Comparison of ENCODE assay signal across 10 cellular contexts in the genomic region with DNA sequence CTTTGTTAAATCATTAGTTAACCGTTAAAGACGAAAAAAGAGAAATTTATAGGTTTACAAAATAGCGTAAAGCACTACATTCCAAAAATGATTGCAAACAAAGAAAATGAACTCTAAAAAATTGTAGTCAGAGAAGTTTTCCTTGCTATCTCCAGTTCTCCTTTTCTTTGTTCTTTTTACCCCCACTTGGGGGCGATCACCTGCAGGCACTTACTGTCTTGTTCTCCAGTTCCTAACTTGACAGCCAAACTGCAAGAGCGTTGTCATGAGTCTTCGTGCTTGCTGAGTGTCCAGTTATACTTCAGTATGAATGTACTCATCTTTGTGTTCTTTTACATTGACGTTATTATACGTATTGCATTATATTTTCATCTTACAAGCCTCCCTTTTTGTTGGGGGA. TPM values are rescaled to one million over a fixed set of nuclear protein-coding genes. Genes with fewer than 3 reads are reported as not detected.
DNase-seq lines count a peak whose midpoint lies in the region; ATAC-seq and TF ChIP-seq lines count a peak whose summit lies in the region.
"Had no signal": no experiment of that assay in that cellular context is flagged by ENCODE, and none has a peak within 500 bp of the region (broad histone marks: within the 10 kb centered on the region; RNA-seq: fewer than 3 reads in every experiment).

No MANE protein-coding gene starts in this region.

- intact Hi-C loops in PC-3 (cut with micrococcal nuclease), result no loop called here

- no peak overlapping the region for H3K4me3 ChIP-seq in GM12864 (ENCODE audit: low read depth, low read length)
- H3K4me3 ChIP-seq in PC-3 (ENCODE audit: low read length), result no peak overlapping the region
- no peak overlapping the region for H3K4me3 ChIP-seq in fibroblast of villous mesenchyme (ENCODE audit: low read depth, low read length)
- H3K4me3 ChIP-seq: skin epidermis had no signal

- DNase-seq in ACHN (peak; percentile 18), GM12864 (ENCODE audit: low read depth) (no peak), PC-3 (peak; percentile 45), fibroblast of villous mesenchyme (ENCODE audit: low read depth) (no peak), NCI-H345 (lab: John Stamatoyannopoulos, UW) (no peak), islet precursor cell (no peak), H4 (ENCODE audit: low spot score) (no peak)
- DNase-seq: activated B cell treated with CpG ODN at 0.5 μM for 24 hours had no signal

- no peak overlapping the region for H3K9ac ChIP-seq in PC-3 (ENCODE audit: low read length)

- CTCF ChIA-PET in PC-3 (lab: Charles Lee), result no interaction called here

- peaks cover 18% of the 10 kb centered on the region for H3K79me2 ChIP-seq in PC-3 (ENCODE audit: low read length)

- in situ Hi-C loops in ACHN (cut with HindIII; ENCODE audit: low pct_ligation_motif_present, low pct_unique_long_range_greater_than_20kb, low sequenced_read_pairs), result no loop called here

- no peaks in the 10 kb centered on the region for H3K4me1 ChIP-seq in PC-3 (ENCODE audit: insufficient read depth, low read length)

- no peak overlapping the region for H3K27ac ChIP-seq in PC-3 (ENCODE audit: low read length)
- H3K27ac ChIP-seq: skin epidermis had no signal

- no peak for ATAC-seq in PC-3
- no peak for ATAC-seq in HG03439 (IDR thresholded peaks at IDR 0.05; ENCODE audit: unreplicated experiment)

- no peak overlapping the region for H2AFZ ChIP-seq in PC-3 (ENCODE audit: low read length)

- no peaks in the 10 kb centered on the region for H3K27me3 ChIP-seq in PC-3 (ENCODE audit: low read length)

- TF ChIP-seq CTCF in GM12864 (IDR thresholded peaks at IDR 0.05; ENCODE audit: low read depth, low read length, missing control alignments), result peak; percentile 40
- peak; percentile 66 for TF ChIP-seq CTCF in PC-3 (conservative IDR thresholded peaks at IDR 0.05; ENCODE audit: low read depth, low read length)
- TF ChIP-seq CTCF in fibroblast of villous mesenchyme (IDR thresholded peaks at IDR 0.05; ENCODE audit: insufficient read depth, low read depth, low read length), result peak; percentile 28

- H3K9me3 ChIP-seq in PC-3 (ENCODE audit: low read length), result peaks cover 5% of the 10 kb centered on the region

- peaks cover 3% of the 10 kb centered on the region for H3F3A ChIP-seq in PC-3 (ENCODE audit: low read length, unreplicated experiment)

- H3K9me2 ChIP-seq in PC-3 (replicated peaks; ENCODE audit: low read length), result no peaks in the 10 kb centered on the region

- POLR2A ChIA-PET in PC-3 (lab: Charles Lee; ENCODE audit: unreplicated experiment), result no interaction called here

- no peaks in the 10 kb centered on the region for H4K20me1 ChIP-seq in PC-3 (ENCODE audit: low read length)

- no peak overlapping the region for H3K4me2 ChIP-seq in PC-3 (ENCODE audit: low read length)

- peaks cover 83% of the 10 kb centered on the region for H3K36me3 ChIP-seq in PC-3 (ENCODE audit: low read depth, low read length)

- BruUV-seq in PC-3 (replicated peaks; lab: Mats Ljungman, UMichigan), result no TSS peak

RNA-seq across cellular contexts. Expression of a gene that starts 54.5 kb away (rescaled TPM):
- total RNA-seq in PC-3 (2014; rRNA removed) (42.7 and 50.6 TPM in 2 replicates), fibroblast of villous mesenchyme (85.7 and 102 TPM in 2 replicates)
- total RNA-seq in H4 (2014; rRNA removed; shearing (Covaris generic)), result 19.1 and 41.2 TPM in 2 replicates

Comparison
In these comparisons a context has a peak if more than half of its experiments do, and no peak if none do; other contexts are left out.
1. DNase-seq: peak in ACHN (single experiment) and PC-3 (single experiment); none in GM12864 (single experiment), fibroblast of villous mesenchyme (single experiment), NCI-H345 (single experiment), islet precursor cell (single experiment) and H4 (single experiment).
2. Peak in every context shown above with its lines, with median percentiles within 50 percentile points of each other: CTCF ChIP-seq.